Comparison of ENCODE assay signal across 1 cellular context in genomic region chr16:2874584-2875362, GRCh38.
TF ChIP-seq lines count a peak whose summit lies in the region.

No MANE protein-coding gene starts in this region.

TF ChIP-seq in HepG2, 621 proteins besides CTCF, POLR2A, EP300 and RAD21 (continued from another document and continues in another):
- TF ChIP-seq, protein P1, sequence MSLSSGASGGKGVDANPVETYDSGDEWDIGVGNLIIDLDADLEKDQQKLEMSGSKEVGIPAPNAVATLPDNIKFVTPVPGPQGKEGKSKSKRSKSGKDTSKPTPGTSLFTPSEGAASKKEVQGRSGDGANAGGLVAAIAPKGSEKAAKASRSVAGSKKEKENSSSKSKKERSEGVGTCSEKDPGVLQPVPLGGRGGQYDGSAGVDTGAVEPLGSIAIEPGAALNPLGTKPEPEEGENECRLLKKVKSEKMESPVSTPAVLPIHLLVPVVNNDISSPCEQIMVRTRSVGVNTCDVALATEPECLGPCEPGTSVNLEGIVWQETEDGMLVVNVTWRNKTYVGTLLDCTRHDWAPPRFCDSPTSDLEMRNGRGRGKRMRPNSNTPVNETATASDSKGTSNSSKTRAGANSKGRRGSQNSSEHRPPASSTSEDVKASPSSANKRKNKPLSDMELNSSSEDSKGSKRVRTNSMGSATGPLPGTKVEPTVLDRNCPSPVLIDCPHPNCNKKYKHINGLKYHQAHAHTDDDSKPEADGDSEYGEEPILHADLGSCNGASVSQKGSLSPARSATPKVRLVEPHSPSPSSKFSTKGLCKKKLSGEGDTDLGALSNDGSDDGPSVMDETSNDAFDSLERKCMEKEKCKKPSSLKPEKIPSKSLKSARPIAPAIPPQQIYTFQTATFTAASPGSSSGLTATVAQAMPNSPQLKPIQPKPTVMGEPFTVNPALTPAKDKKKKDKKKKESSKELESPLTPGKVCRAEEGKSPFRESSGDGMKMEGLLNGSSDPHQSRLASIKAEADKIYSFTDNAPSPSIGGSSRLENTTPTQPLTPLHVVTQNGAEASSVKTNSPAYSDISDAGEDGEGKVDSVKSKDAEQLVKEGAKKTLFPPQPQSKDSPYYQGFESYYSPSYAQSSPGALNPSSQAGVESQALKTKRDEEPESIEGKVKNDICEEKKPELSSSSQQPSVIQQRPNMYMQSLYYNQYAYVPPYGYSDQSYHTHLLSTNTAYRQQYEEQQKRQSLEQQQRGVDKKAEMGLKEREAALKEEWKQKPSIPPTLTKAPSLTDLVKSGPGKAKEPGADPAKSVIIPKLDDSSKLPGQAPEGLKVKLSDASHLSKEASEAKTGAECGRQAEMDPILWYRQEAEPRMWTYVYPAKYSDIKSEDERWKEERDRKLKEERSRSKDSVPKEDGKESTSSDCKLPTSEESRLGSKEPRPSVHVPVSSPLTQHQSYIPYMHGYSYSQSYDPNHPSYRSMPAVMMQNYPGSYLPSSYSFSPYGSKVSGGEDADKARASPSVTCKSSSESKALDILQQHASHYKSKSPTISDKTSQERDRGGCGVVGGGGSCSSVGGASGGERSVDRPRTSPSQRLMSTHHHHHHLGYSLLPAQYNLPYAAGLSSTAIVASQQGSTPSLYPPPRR (CRISPR knock-in tag; IDR thresholded peaks at IDR 0.05; ENCODE audit: borderline replicate concordance): no peak
- TF ChIP-seq, protein P2, sequence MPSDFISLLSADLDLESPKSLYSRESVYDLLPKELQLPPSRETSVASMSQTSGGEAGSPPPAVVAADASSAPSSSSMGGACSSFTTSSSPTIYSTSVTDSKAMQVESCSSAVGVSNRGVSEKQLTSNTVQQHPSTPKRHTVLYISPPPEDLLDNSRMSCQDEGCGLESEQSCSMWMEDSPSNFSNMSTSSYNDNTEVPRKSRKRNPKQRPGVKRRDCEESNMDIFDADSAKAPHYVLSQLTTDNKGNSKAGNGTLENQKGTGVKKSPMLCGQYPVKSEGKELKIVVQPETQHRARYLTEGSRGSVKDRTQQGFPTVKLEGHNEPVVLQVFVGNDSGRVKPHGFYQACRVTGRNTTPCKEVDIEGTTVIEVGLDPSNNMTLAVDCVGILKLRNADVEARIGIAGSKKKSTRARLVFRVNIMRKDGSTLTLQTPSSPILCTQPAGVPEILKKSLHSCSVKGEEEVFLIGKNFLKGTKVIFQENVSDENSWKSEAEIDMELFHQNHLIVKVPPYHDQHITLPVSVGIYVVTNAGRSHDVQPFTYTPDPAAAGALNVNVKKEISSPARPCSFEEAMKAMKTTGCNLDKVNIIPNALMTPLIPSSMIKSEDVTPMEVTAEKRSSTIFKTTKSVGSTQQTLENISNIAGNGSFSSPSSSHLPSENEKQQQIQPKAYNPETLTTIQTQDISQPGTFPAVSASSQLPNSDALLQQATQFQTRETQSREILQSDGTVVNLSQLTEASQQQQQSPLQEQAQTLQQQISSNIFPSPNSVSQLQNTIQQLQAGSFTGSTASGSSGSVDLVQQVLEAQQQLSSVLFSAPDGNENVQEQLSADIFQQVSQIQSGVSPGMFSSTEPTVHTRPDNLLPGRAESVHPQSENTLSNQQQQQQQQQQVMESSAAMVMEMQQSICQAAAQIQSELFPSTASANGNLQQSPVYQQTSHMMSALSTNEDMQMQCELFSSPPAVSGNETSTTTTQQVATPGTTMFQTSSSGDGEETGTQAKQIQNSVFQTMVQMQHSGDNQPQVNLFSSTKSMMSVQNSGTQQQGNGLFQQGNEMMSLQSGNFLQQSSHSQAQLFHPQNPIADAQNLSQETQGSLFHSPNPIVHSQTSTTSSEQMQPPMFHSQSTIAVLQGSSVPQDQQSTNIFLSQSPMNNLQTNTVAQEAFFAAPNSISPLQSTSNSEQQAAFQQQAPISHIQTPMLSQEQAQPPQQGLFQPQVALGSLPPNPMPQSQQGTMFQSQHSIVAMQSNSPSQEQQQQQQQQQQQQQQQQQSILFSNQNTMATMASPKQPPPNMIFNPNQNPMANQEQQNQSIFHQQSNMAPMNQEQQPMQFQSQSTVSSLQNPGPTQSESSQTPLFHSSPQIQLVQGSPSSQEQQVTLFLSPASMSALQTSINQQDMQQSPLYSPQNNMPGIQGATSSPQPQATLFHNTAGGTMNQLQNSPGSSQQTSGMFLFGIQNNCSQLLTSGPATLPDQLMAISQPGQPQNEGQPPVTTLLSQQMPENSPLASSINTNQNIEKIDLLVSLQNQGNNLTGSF (CRISPR knock-in tag; IDR thresholded peaks at IDR 0.05): no peak
- TF ChIP-seq THAP8 (CRISPR knock-in tag; IDR thresholded peaks at IDR 0.05; ENCODE audit: borderline replicate concordance): no peak
- TF ChIP-seq MIXL1 (CRISPR knock-in tag; IDR thresholded peaks at IDR 0.05): no peak
- TF ChIP-seq NR3C1 (CRISPR knock-in tag; IDR thresholded peaks at IDR 0.05): no peak
- no peak for TF ChIP-seq ZBTB2 (CRISPR knock-in tag; IDR thresholded peaks at IDR 0.05; ENCODE audit: low read depth)
- TF ChIP-seq ZNF747 (CRISPR knock-in tag; IDR thresholded peaks at IDR 0.05; ENCODE audit: borderline replicate concordance): no peak
- no peak for TF ChIP-seq ASH2L (IDR thresholded peaks at IDR 0.05; ENCODE audit: insufficient read length, low read depth, low read length)
- TF ChIP-seq ZNF460 (CRISPR knock-in tag; IDR thresholded peaks at IDR 0.05; ENCODE audit: borderline replicate concordance): no peak
- TF ChIP-seq ZNF468 (CRISPR knock-in tag; IDR thresholded peaks at IDR 0.05): no peak
- peak; percentile 35; the same call in 1 of the 2 replicates for TF ChIP-seq KAT8 (CRISPR knock-in tag; IDR thresholded peaks at IDR 0.05)
- TF ChIP-seq KDM3A (CRISPR knock-in tag; IDR thresholded peaks at IDR 0.05; ENCODE audit: low read depth): peak; percentile 75; the same call in 1 of the 2 replicates
- TF ChIP-seq ELF1 (CRISPR knock-in tag; IDR thresholded peaks at IDR 0.05): peak; percentile 70
- no peak for TF ChIP-seq E2F5 (CRISPR knock-in tag; conservative IDR thresholded peaks at IDR 0.05)
- TF ChIP-seq ZNF350 (CRISPR knock-in tag; IDR thresholded peaks at IDR 0.05; ENCODE audit: borderline replicate concordance, low read depth): peak; percentile 30; the same call in 1 of the 2 replicates
- TF ChIP-seq FOXP1 (IDR thresholded peaks at IDR 0.05): no peak
- no peak for TF ChIP-seq FOXP1 (CRISPR knock-in tag; IDR thresholded peaks at IDR 0.05)
- no peak for TF ChIP-seq MNT (IDR thresholded peaks at IDR 0.05)
- no peak for TF ChIP-seq ZNF558 (CRISPR knock-in tag; IDR thresholded peaks at IDR 0.05; ENCODE audit: borderline replicate concordance)
- no peak for TF ChIP-seq ZNF598 (CRISPR knock-in tag; IDR thresholded peaks at IDR 0.05; ENCODE audit: borderline replicate concordance)
- TF ChIP-seq MXI1 (IDR thresholded peaks at IDR 0.05; ENCODE audit: borderline replicate concordance, low read depth, low read length): peak; percentile 33; the same call in 1 of the 3 replicates
- no peak for TF ChIP-seq GZF1 (CRISPR knock-in tag; IDR thresholded peaks at IDR 0.05)
- TF ChIP-seq, protein P3, sequence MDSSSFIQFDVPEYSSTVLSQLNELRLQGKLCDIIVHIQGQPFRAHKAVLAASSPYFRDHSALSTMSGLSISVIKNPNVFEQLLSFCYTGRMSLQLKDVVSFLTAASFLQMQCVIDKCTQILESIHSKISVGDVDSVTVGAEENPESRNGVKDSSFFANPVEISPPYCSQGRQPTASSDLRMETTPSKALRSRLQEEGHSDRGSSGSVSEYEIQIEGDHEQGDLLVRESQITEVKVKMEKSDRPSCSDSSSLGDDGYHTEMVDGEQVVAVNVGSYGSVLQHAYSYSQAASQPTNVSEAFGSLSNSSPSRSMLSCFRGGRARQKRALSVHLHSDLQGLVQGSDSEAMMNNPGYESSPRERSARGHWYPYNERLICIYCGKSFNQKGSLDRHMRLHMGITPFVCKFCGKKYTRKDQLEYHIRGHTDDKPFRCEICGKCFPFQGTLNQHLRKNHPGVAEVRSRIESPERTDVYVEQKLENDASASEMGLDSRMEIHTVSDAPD (CRISPR knock-in tag; IDR thresholded peaks at IDR 0.05): no peak
- TF ChIP-seq ZNF431 (CRISPR knock-in tag; IDR thresholded peaks at IDR 0.05; ENCODE audit: borderline replicate concordance, low read depth): 0 out of 2 replicates have a peak, but pooled peaks have one; percentile 26
- no peak for TF ChIP-seq STAT5B (CRISPR knock-in tag; IDR thresholded peaks at IDR 0.05)
- TF ChIP-seq ZBTB46 (CRISPR knock-in tag; IDR thresholded peaks at IDR 0.05; ENCODE audit: borderline replicate concordance): no peak
- no peak for TF ChIP-seq MTERF4 (CRISPR knock-in tag; IDR thresholded peaks at IDR 0.05)
- TF ChIP-seq ZSCAN22 (CRISPR knock-in tag; IDR thresholded peaks at IDR 0.05): no peak
- TF ChIP-seq ZNF552 (CRISPR knock-in tag; IDR thresholded peaks at IDR 0.05; ENCODE audit: borderline replicate concordance): no peak
- TF ChIP-seq CENPX (CRISPR knock-in tag; IDR thresholded peaks at IDR 0.05): no peak
- TF ChIP-seq, protein P4, sequence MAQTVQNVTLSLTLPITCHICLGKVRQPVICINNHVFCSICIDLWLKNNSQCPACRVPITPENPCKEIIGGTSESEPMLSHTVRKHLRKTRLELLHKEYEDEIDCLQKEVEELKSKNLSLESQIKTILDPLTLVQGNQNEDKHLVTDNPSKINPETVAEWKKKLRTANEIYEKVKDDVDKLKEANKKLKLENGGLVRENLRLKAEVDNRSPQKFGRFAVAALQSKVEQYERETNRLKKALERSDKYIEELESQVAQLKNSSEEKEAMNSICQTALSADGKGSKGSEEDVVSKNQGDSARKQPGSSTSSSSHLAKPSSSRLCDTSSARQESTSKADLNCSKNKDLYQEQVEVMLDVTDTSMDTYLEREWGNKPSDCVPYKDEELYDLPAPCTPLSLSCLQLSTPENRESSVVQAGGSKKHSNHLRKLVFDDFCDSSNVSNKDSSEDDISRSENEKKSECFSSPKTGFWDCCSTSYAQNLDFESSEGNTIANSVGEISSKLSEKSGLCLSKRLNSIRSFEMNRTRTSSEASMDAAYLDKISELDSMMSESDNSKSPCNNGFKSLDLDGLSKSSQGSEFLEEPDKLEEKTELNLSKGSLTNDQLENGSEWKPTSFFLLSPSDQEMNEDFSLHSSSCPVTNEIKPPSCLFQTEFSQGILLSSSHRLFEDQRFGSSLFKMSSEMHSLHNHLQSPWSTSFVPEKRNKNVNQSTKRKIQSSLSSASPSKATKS (CRISPR knock-in tag; IDR thresholded peaks at IDR 0.05): no peak
- TF ChIP-seq MIER3 (CRISPR knock-in tag; IDR thresholded peaks at IDR 0.05; ENCODE audit: borderline replicate concordance): no peak
- no peak for TF ChIP-seq HES4 (CRISPR knock-in tag; IDR thresholded peaks at IDR 0.05; ENCODE audit: borderline replicate concordance)
- no peak for TF ChIP-seq NFKBIZ (CRISPR knock-in tag; IDR thresholded peaks at IDR 0.05)
- TF ChIP-seq ZBTB1 (CRISPR knock-in tag; IDR thresholded peaks at IDR 0.05; ENCODE audit: borderline replicate concordance): no peak
